In the genomic region with DNA sequence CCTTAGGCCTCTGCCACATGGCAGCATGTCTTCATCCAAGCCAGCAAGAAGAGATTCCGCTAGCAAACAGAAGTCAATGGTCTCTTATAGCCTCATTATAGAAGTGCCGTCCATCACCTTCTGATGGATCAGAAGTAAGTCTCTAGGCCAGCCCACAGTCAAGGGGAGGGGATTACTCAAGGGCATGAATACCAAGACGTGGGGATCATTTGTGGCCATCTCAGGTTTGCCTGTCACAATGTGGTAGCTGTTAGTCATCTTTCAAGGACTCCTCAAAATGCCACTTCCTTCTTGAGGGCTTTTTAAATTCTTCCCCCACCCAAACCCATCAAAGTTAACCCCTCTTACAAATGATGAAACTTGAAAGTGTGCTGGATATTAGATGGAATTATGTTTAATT, we compare ENCODE assay signal across 17 cellular contexts. TPM values are rescaled to one million over a fixed set of nuclear protein-coding genes. Genes with fewer than 3 reads are reported as not detected.
DNase-seq lines count a peak whose midpoint lies in the region; ATAC-seq and TF ChIP-seq lines count a peak whose summit lies in the region.
"Had no signal": no experiment of that assay in that cellular context is flagged by ENCODE, and none has a peak within 500 bp of the region (broad histone marks: within the 10 kb centered on the region; RNA-seq: fewer than 3 reads in every experiment).

No MANE protein-coding gene starts in this region.

- no peaks in the 10 kb centered on the region for H3K79me2 ChIP-seq in OCI-LY7 (ENCODE audit: insufficient read depth, low read depth, low read length)

- H3K4me3 ChIP-seq in NB4 (ENCODE audit: low read depth, low read length) (no peak overlapping the region), upper lobe of right lung (no peak overlapping the region), OCI-LY7 (ENCODE audit: low read depth, low read length, poor library complexity, severe bottlenecking) (no peak overlapping the region)
- H3K4me3 ChIP-seq: esophagus squamous epithelium, lower lobe of right lung, skin epidermis, tibial artery had no signal

- no peak for TF ChIP-seq POLR2A in NB4 (IDR thresholded peaks at IDR 0.05; ENCODE audit: extremely low read depth, insufficient read length)

- peak; percentile 68 for ATAC-seq in activated CD8-positive, alpha-beta T cell treated with anti-CD3 and anti-CD28 coated beads, Interleukin-2, amount 10 ng/mL, durations not matched to agents 7 days and 5 days
- peak; percentile 25 for ATAC-seq in upper lobe of right lung

- H3K9me2 ChIP-seq in OCI-LY7 (ENCODE audit: insufficient read depth, low read length) = no peaks in the 10 kb centered on the region

- H3K36me3 Mint-ChIP-seq in activated CD8-positive, alpha-beta T cell treated with anti-CD3 and anti-CD28 coated beads, Interleukin-2, amount 10 ng/mL, durations not matched to agents 7 days and 5 days (ENCODE audit: low read depth) = no peaks in the 10 kb centered on the region

- H3K4me2 ChIP-seq in OCI-LY7 (ENCODE audit: low read length) = no peak overlapping the region

- intact Hi-C loops in upper lobe of right lung (cut with DNase I) (no loop called here), OCI-LY7 (cut with micrococcal nuclease; ENCODE audit: unreplicated experiment) (loop anchor here (5.0 kb wide), 1 partner anchor 255 kb away; no protein-coding TSS in a partner anchor)

- H3K9me3 ChIP-seq in upper lobe of right lung (no peaks in the 10 kb centered on the region), OCI-LY7 (ENCODE audit: low read length) (no peaks in the 10 kb centered on the region)
- H3K9me3 ChIP-seq: esophagus squamous epithelium, lower lobe of right lung, tibial artery had no signal

- peaks cover 4% of the 10 kb centered on the region for H3K4me1 ChIP-seq in upper lobe of right lung
- H3K4me1 ChIP-seq in OCI-LY7 (ENCODE audit: insufficient read depth, low read length, poor library complexity, severe bottlenecking) = no peaks in the 10 kb centered on the region

- H3K4me1 Mint-ChIP-seq in activated CD8-positive, alpha-beta T cell treated with anti-CD3 and anti-CD28 coated beads, Interleukin-2, amount 10 ng/mL, durations not matched to agents 7 days and 5 days (ENCODE audit: low read depth) = peaks cover 14% of the 10 kb centered on the region

- H3K4me3 Mint-ChIP-seq in activated CD8-positive, alpha-beta T cell treated with anti-CD3 and anti-CD28 coated beads, Interleukin-2, amount 10 ng/mL, durations not matched to agents 7 days and 5 days = no peak overlapping the region
- H3K4me3 Mint-ChIP-seq: B cell had no signal

- no peak overlapping the region for H2AFZ ChIP-seq in OCI-LY7 (ENCODE audit: low read length)

- H3K27ac ChIP-seq in upper lobe of right lung (no peak overlapping the region), OCI-LY7 (ENCODE audit: low read depth, low read length, poor library complexity, severe bottlenecking) (no peak overlapping the region)
- H3K27ac ChIP-seq: esophagus squamous epithelium, lower lobe of right lung, skin epidermis, tibial artery had no signal

- no TSS peak for BruUV-seq in OCI-LY7 (replicated peaks; lab: Mats Ljungman, UMichigan)

- peaks cover 5% of the 10 kb centered on the region for H3K27me3 ChIP-seq in upper lobe of right lung

- DNase-seq in stimulated activated CD4-positive, alpha-beta T cell treated with anti-CD3 and anti-CD28 coated beads, Interleukin-15, amount 100 ng/mL, for 24 hours = peak; percentile 33
- DNase-seq in stimulated activated CD4-positive, alpha-beta T cell treated with anti-CD3 and anti-CD28 coated beads, Interleukin-2, amount 100 ng/mL, for 48 hours = no peak
- DNase-seq in NB4 (ENCODE audit: low read depth) (peak; percentile 88), upper lobe of right lung (no peak), OCI-LY7 (ENCODE audit: low spot score) (no peak), NCI-H2196 treated with DMSO at 0.1 percent for 48 hours (lab: John Stamatoyannopoulos, UW; ENCODE audit: unreplicated experiment) (no peak)
- peak; percentile 54 for DNase-seq in activated CD8-positive, alpha-beta T cell treated with anti-CD3 and anti-CD28 coated beads, Interleukin-2, amount 10 ng/mL, durations not matched to agents 7 days and 5 days
- no peak for DNase-seq in effector CD8-positive, alpha-beta T cell (lab: John Stamatoyannopoulos, UW)
- DNase-seq: central memory CD4-positive, alpha-beta T cell; esophagus squamous epithelium; lower lobe of right lung; NCI-H1048; NCI-H2171 treated with DMSO at 0.1 percent for 48 hours; NCI-H774; tibial artery had no signal

- no peaks in the 10 kb centered on the region for H3K9me3 Mint-ChIP-seq in activated CD8-positive, alpha-beta T cell treated with anti-CD3 and anti-CD28 coated beads, Interleukin-2, amount 10 ng/mL, durations not matched to agents 7 days and 5 days (ENCODE audit: insufficient read depth)

- no peak for TF ChIP-seq CTCF in NB4 (IDR thresholded peaks at IDR 0.05; ENCODE audit: low read depth, low read length)
- TF ChIP-seq CTCF in upper lobe of right lung (IDR thresholded peaks at IDR 0.05) = no peak
- TF ChIP-seq CTCF in OCI-LY7 (conservative IDR thresholded peaks at IDR 0.05; ENCODE audit: low read length) = no peak

- no peaks in the 10 kb centered on the region for H4K20me1 ChIP-seq in OCI-LY7 (ENCODE audit: insufficient read depth, low read length)

- H3K27me3 Mint-ChIP-seq in activated CD8-positive, alpha-beta T cell treated with anti-CD3 and anti-CD28 coated beads, Interleukin-2, amount 10 ng/mL, durations not matched to agents 7 days and 5 days (ENCODE audit: low read depth) = peaks cover 12% of the 10 kb centered on the region

- CTCF ChIA-PET in activated CD8-positive, alpha-beta T cell treated with anti-CD3 and anti-CD28 coated beads, Interleukin-2, amount 10 ng/mL, durations not matched to agents 7 days and 5 days (lab: Charles Lee) = interaction anchor here (0.6 to 11.5 kb wide), 16 partner anchors 13 to 127 kb away, joined by 3 to 267 read pairs (median 4); partner anchors contain the start of gene KANSL2
- CTCF ChIA-PET in OCI-LY7 (lab: Charles Lee; ENCODE audit: unreplicated experiment) = interaction anchor here (1.6 kb wide), 1 partner anchor 44 kb away, joined by 6 read pairs; no protein-coding TSS in a partner anchor

- no peaks in the 10 kb centered on the region for H3K36me3 ChIP-seq in upper lobe of right lung
- no peaks in the 10 kb centered on the region for H3K36me3 ChIP-seq in OCI-LY7 (ENCODE audit: insufficient read depth, low read length)
- H3K36me3 ChIP-seq: esophagus squamous epithelium, lower lobe of right lung, tibial artery had no signal

- POLR2A ChIA-PET in activated CD8-positive, alpha-beta T cell treated with anti-CD3 and anti-CD28 coated beads, Interleukin-2, amount 10 ng/mL, durations not matched to agents 7 days and 5 days (lab: Charles Lee) = interaction anchor here (0.6 to 1.2 kb wide), 3 partner anchors 19 to 44 kb away, joined by 3 read pairs; no protein-coding TSS in a partner anchor
- POLR2A ChIA-PET in OCI-LY7 (lab: Charles Lee) = no interaction called here

- no peak overlapping the region for H3K27ac Mint-ChIP-seq in activated CD8-positive, alpha-beta T cell treated with anti-CD3 and anti-CD28 coated beads, Interleukin-2, amount 10 ng/mL, durations not matched to agents 7 days and 5 days
- H3K27ac Mint-ChIP-seq: B cell had no signal

RNA-seq across cellular contexts. Expression of gene ADCY6, which starts 8.1 kb away (rescaled TPM):
- under 1 TPM; 0.18 to 0.37 TPM for total RNA-seq in activated CD8-positive, alpha-beta T cell treated with anti-CD3 and anti-CD28 coated beads, Interleukin-2, amount 10 ng/mL, durations not matched to agents 7 days and 5 days
- total RNA-seq in upper lobe of right lung (42.9 TPM), OCI-LY7 (2022) (not detected in 2 replicates)
- total RNA-seq in OCI-LY7 (2014; rRNA removed; shearing (Covaris generic)) = not detected in 2 replicates
- total RNA-seq: B cell had no signal

RNA-seq across cellular contexts. Expression of gene CACNB3, which starts 21.3 kb away (rescaled TPM):
- total RNA-seq in activated CD8-positive, alpha-beta T cell treated with anti-CD3 and anti-CD28 coated beads, Interleukin-2, amount 10 ng/mL, durations not matched to agents 7 days and 5 days = 10 to 100 TPM; 10.5 to 13.1 TPM
- total RNA-seq in upper lobe of right lung (24.4 TPM), OCI-LY7 (2022) (20.6 and 23.0 TPM in 2 replicates)
- 5.6 and 5.9 TPM in 2 replicates for total RNA-seq in OCI-LY7 (2014; rRNA removed; shearing (Covaris generic))

RNA-seq across cellular contexts. Expression of gene DDX23, which starts 55.0 kb away (rescaled TPM):
- total RNA-seq in activated CD8-positive, alpha-beta T cell treated with anti-CD3 and anti-CD28 coated beads, Interleukin-2, amount 10 ng/mL, durations not matched to agents 7 days and 5 days = 100 to 1,000 TPM; 127 to 154 TPM
- total RNA-seq in upper lobe of right lung = 77.2 TPM
- total RNA-seq in OCI-LY7 (2014; rRNA removed; shearing (Covaris generic)) = 91.1 and 101 TPM in 2 replicates
- 103 and 119 TPM in 2 replicates for total RNA-seq in OCI-LY7 (2022)

Comparison
In these comparisons a context has a peak if more than half of its experiments do, and no peak if none do; other contexts are left out.
1. DNase-seq: peak in stimulated activated CD4-positive, alpha-beta T cell treated with anti-CD3 and anti-CD28 coated beads, Interleukin-15, amount 100 ng/mL, for 24 hours (single experiment), NB4 (single experiment) and activated CD8-positive, alpha-beta T cell treated with anti-CD3 and anti-CD28 coated beads, Interleukin-2, amount 10 ng/mL, durations not matched to agents 7 days and 5 days (single experiment); none in stimulated activated CD4-positive, alpha-beta T cell treated with anti-CD3 and anti-CD28 coated beads, Interleukin-2, amount 100 ng/mL, for 48 hours (0 of 2), upper lobe of right lung (single experiment), effector CD8-positive, alpha-beta T cell (single experiment), OCI-LY7 (single experiment) and NCI-H2196 treated with DMSO at 0.1 percent for 48 hours (single experiment).
2. RNA of gene ADCY6, which starts 8.1 kb away (total RNA-seq): 42.9 TPM in upper lobe of right lung (single experiment); 0.18 to 0.37 TPM in activated CD8-positive, alpha-beta T cell treated with anti-CD3 and anti-CD28 coated beads, Interleukin-2, amount 10 ng/mL, durations not matched to agents 7 days and 5 days and not detected in OCI-LY7; every median in the first group is over 10 times any median in the second.